Comparison of ENCODE assay signal across 12 cellular contexts in the genomic region with DNA sequence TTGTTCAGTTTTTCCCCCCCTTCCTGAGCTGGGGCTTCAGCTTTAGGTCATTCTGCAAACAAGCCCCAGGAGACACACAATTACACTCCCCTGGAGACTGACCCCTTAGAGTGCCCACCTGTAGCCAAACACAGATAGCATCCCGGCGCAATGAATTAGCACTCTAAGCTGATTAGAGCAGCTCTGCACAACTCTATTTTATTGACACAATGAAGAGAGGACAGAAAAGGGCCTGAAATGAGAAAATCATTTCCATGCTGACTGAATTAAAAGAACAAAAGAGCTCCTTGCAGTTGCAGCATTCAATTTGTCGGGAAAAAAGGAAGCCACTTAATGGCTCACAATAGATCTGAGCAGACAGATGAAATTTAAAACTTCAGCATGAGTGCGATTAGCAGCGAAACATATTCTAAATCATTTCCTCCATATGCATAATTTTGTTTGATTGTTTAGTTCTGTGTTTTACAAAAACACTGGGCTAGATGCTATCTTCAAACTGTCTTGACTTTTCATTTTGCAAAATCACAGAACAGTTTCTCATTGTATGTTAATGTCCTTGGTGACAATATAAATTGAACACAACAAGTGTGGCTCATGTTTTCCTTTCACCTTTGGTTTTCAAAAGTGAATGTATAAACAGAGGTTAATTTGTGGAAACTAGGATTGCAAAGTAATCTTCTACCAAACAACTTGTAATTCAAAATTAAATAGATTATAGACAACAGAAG.
DNase-seq lines count a peak whose midpoint lies in the region; ATAC-seq and TF ChIP-seq lines count a peak whose summit lies in the region.
"Had no signal": no experiment of that assay in that cellular context is flagged by ENCODE, and none has a peak within 500 bp of the region (broad histone marks: within the 10 kb centered on the region; RNA-seq: fewer than 3 reads in every experiment).

No MANE protein-coding gene starts in this region.

- H3K27ac ChIP-seq in smooth muscle cell (ENCODE audit: low read depth), result no peak overlapping the region
- H3K27ac ChIP-seq: VCaP had no signal

- no peak for ATAC-seq in left lobe of liver
- ATAC-seq: stimulated activated naive CD8-positive, alpha-beta T cell treated with anti-CD3 and anti-CD28 coated beads, Interleukin-15, amount 100 ng/mL, for 72 hours had no signal

- no peak for TF ChIP-seq POLR2A in erythroblast (IDR thresholded peaks at IDR 0.05; ENCODE audit: low read length)

- no peaks in the 10 kb centered on the region for H3K36me3 ChIP-seq in smooth muscle cell (ENCODE audit: low read depth)

- peaks cover 5% of the 10 kb centered on the region for H3K27me3 ChIP-seq in smooth muscle cell (ENCODE audit: low read depth)

- H3K9ac ChIP-seq in smooth muscle cell (ENCODE audit: low read depth), result no peak overlapping the region

- no peak overlapping the region for H2AFZ ChIP-seq in smooth muscle cell (ENCODE audit: low read depth)

- H3K9me3 ChIP-seq in smooth muscle cell (replicated peaks; ENCODE audit: low read depth), result no peaks in the 10 kb centered on the region

- no peaks in the 10 kb centered on the region for H3K79me2 ChIP-seq in smooth muscle cell (ENCODE audit: low read depth)

- peaks cover 77% of the 10 kb centered on the region for H3K4me1 ChIP-seq in smooth muscle cell (ENCODE audit: low read depth)

- no peak overlapping the region for H3K4me3 ChIP-seq in smooth muscle cell

- H3F3A ChIP-seq in smooth muscle cell (ENCODE audit: low read depth), result no peaks in the 10 kb centered on the region

- no peak overlapping the region for H3K4me2 ChIP-seq in smooth muscle cell

- H4K20me1 ChIP-seq in smooth muscle cell (ENCODE audit: low read depth), result no peaks in the 10 kb centered on the region

- 81% methylated on average over 5 of the region's 5 CpGs for WGBS in smooth muscle cell (ENCODE audit: low lambda C conversion rate)

- peak; percentile 96 for DNase-seq in DMS153 (lab: John Stamatoyannopoulos, UW)
- peak; percentile 25 to 28 for DNase-seq in NCI-H187 (lab: John Stamatoyannopoulos, UW)
- peak; percentile 97 for DNase-seq in NCI-H748 treated with DMSO at 0.1 percent for 48 hours (lab: John Stamatoyannopoulos, UW)
- DNase-seq in erythroblast (lab: John Stamatoyannopoulos, UW), result peak; percentile 15 to 17
- DNase-seq in smooth muscle cell (lab: John Stamatoyannopoulos, UW; ENCODE audit: unreplicated experiment), result no peak
- no peak for DNase-seq in left lobe of liver (ENCODE audit: low spot score)
- no peak for DNase-seq in GM19238 (ENCODE audit: insufficient read length, low spot score)
- DNase-seq in cortex of kidney (lab: John Stamatoyannopoulos, UW), result no peak
- DNase-seq: activated naive CD4-positive, alpha-beta T cell treated with anti-CD3 and anti-CD28 coated beads, Interleukin-2, amount 10 ng/mL, durations not matched to agents 7 days and 5 days; mesenchymal stem cell; stimulated activated naive CD8-positive, alpha-beta T cell treated with anti-CD3 and anti-CD28 coated beads, Interleukin-15, amount 100 ng/mL, for 72 hours had no signal

- no peak for TF ChIP-seq CTCF in smooth muscle cell (IDR thresholded peaks at IDR 0.05; ENCODE audit: borderline replicate concordance, insufficient read depth, poor library complexity, severe bottlenecking)

Comparison
In these comparisons a context has a peak if more than half of its experiments do, and no peak if none do; other contexts are left out.
1. DNase-seq: peak in DMS153 (single experiment), NCI-H187 (2 of 2), NCI-H748 treated with DMSO at 0.1 percent for 48 hours (single experiment) and erythroblast (2 of 2); none in smooth muscle cell (single experiment), left lobe of liver (single experiment), GM19238 (single experiment) and cortex of kidney (single experiment).